ENCODE assay signal across 26 cellular contexts in genomic region chr22:20254975-20255946, GRCh38. TPM values are rescaled to one million over a fixed set of nuclear protein-coding genes. Genes with fewer than 3 reads are reported as not detected.
DNase-seq lines count a peak whose midpoint lies in the region; ATAC-seq and TF ChIP-seq lines count a peak whose summit lies in the region.
"Had no signal": no experiment of that assay in that cellular context is flagged by ENCODE, and none has a peak within 500 bp of the region (broad histone marks: within the 10 kb centered on the region; RNA-seq: fewer than 3 reads in every experiment).

No MANE protein-coding gene starts in this region.

- no peak for TF ChIP-seq CTCF in brain (conservative IDR thresholded peaks at IDR 0.05)
- no peak for TF ChIP-seq CTCF in prostate gland (IDR thresholded peaks at IDR 0.05)

- 88% methylated on average over 23 of the region's 23 CpGs for WGBS in prostate gland

- H3K27ac Mint-ChIP-seq in brain: peak overlapping the region; percentile 19 to 84 (median 59)
- H3K27ac Mint-ChIP-seq in activated T-helper 1 cell treated with anti-CD3 and anti-CD28 coated beads, Interleukin-12 subunit alpha, Interleukin-12 subunit beta, Interleukin-2, Interleukin-4 antibody, amounts not matched to agents 30 ng/mL and 10 ng/mL and 1 ng/mL, durations not matched to agents 14 hours and 24 hours and 36 hours: no peak overlapping the region
- H3K27ac Mint-ChIP-seq: activated CD4-positive, alpha-beta T cell treated with anti-CD3 and anti-CD28 coated beads, Interleukin-2, amount 10 ng/mL, durations not matched to agents 7 days and 5 days had no signal

- no peak for TF ChIP-seq POLR2A in prostate gland (IDR thresholded peaks at IDR 0.05)
- TF ChIP-seq POLR2A in GM18505 (IDR thresholded peaks at IDR 0.05; ENCODE audit: borderline replicate concordance, extremely low read depth, insufficient read depth, insufficient read length): no peak

- peaks cover 100% of the 10 kb centered on the region for H4K20me1 ChIP-seq in BLaER1

- H3K27me3 Mint-ChIP-seq in brain: no peaks in the 10 kb centered on the region
- no peaks in the 10 kb centered on the region for H3K27me3 Mint-ChIP-seq in activated T-helper 1 cell treated with anti-CD3 and anti-CD28 coated beads, Interleukin-12 subunit alpha, Interleukin-12 subunit beta, Interleukin-2, Interleukin-4 antibody, amounts not matched to agents 30 ng/mL and 10 ng/mL and 1 ng/mL, durations not matched to agents 14 hours and 24 hours and 36 hours (ENCODE audit: insufficient read depth)
- H3K27me3 Mint-ChIP-seq: activated CD4-positive, alpha-beta T cell treated with anti-CD3 and anti-CD28 coated beads, Interleukin-2, amount 10 ng/mL, durations not matched to agents 7 days and 5 days; central memory CD8-positive, alpha-beta T cell had no signal

- peak overlapping the region; percentile 65 for H3K27ac ChIP-seq in BLaER1
- H3K27ac ChIP-seq in prostate gland: no peak overlapping the region
- H3K27ac ChIP-seq: ascending aorta, hepatocyte had no signal

- peaks cover 75% of the 10 kb centered on the region for H3K36me3 ChIP-seq in BLaER1
- no peaks in the 10 kb centered on the region for H3K36me3 ChIP-seq in prostate gland
- H3K36me3 ChIP-seq: ascending aorta had no signal

- H3K4me3 ChIP-seq in BLaER1 (no peak overlapping the region), prostate gland (no peak overlapping the region)
- H3K4me3 ChIP-seq: ascending aorta, hepatocyte, lung had no signal

- no peak overlapping the region for H3K4me3 Mint-ChIP-seq in brain
- H3K4me3 Mint-ChIP-seq in activated T-helper 1 cell treated with anti-CD3 and anti-CD28 coated beads, Interleukin-12 subunit alpha, Interleukin-12 subunit beta, Interleukin-2, Interleukin-4 antibody, amounts not matched to agents 30 ng/mL and 10 ng/mL and 1 ng/mL, durations not matched to agents 14 hours and 24 hours and 36 hours: no peak overlapping the region
- H3K4me3 Mint-ChIP-seq: activated CD4-positive, alpha-beta T cell treated with anti-CD3 and anti-CD28 coated beads, Interleukin-2, amount 10 ng/mL, durations not matched to agents 7 days and 5 days; central memory CD8-positive, alpha-beta T cell had no signal

- no peak for ATAC-seq in GM18505 (IDR thresholded peaks at IDR 0.05; ENCODE audit: unreplicated experiment)

- 0 out of 2 replicates have a peak, but pooled peaks cover 6% of the 10 kb centered on the region for H3K9me3 ChIP-seq in BLaER1
- no peaks in the 10 kb centered on the region for H3K9me3 ChIP-seq in prostate gland
- H3K9me3 ChIP-seq: ascending aorta had no signal

- DNase-seq in NCI-H1417 (lab: John Stamatoyannopoulos, UW) (peak in 2 of 3 experiments; percentile 22 to 77), NCI-H1417 treated with DMSO at 0.1 percent for 48 hours (lab: John Stamatoyannopoulos, UW) (no peak), NCI-H146 treated with DMSO at 0.1 percent for 48 hours (lab: John Stamatoyannopoulos, UW; ENCODE audit: unreplicated experiment) (peak; percentile 74), prostate gland (ENCODE audit: low spot score) (no peak)
- no peak for DNase-seq in activated T-helper 1 cell treated with anti-CD3 and anti-CD28 coated beads, Interleukin-12 subunit alpha, Interleukin-12 subunit beta, Interleukin-2, Interleukin-4 antibody, amounts not matched to agents 30 ng/mL and 10 ng/mL and 1 ng/mL, durations not matched to agents 14 hours and 24 hours and 36 hours (ENCODE audit: low spot score)
- DNase-seq: 8988T; activated CD4-positive, alpha-beta T cell treated with anti-CD3 and anti-CD28 coated beads, Interleukin-2, amount 10 ng/mL, durations not matched to agents 7 days and 5 days; activated CD8-positive, alpha-beta memory T cell treated with anti-CD3 and anti-CD28 coated beads, Interleukin-2, amount 50 U/mL, for 48 hours; AML-193; Calu3; EL; foreskin fibroblast; MV-4-11; NCI-H2029 treated with DMSO at 0.1 percent for 48 hours; NCI-H510A; occipital lobe; stimulated activated CD4-positive, alpha-beta T cell treated with anti-CD3 and anti-CD28 coated beads, Interleukin-12 subunit alpha, Interleukin-12 subunit beta, amount 100 ng/mL, for 4 hours; stimulated activated CD8-positive, alpha-beta memory T cell treated with anti-CD3 and anti-CD28 coated beads, Interleukin-4, amount 100 ng/mL, for 48 hours; SW 1271 had no signal

- H3K36me3 Mint-ChIP-seq in brain: peaks cover 4% of the 10 kb centered on the region
- no peaks in the 10 kb centered on the region for H3K36me3 Mint-ChIP-seq in activated T-helper 1 cell treated with anti-CD3 and anti-CD28 coated beads, Interleukin-12 subunit alpha, Interleukin-12 subunit beta, Interleukin-2, Interleukin-4 antibody, amounts not matched to agents 30 ng/mL and 10 ng/mL and 1 ng/mL, durations not matched to agents 14 hours and 24 hours and 36 hours (ENCODE audit: low read depth)

- H3K27me3 ChIP-seq in BLaER1: no peaks in the 10 kb centered on the region
- H3K27me3 ChIP-seq in prostate gland (replicated peaks; ENCODE audit: insufficient read depth): no peaks in the 10 kb centered on the region
- H3K27me3 ChIP-seq: ascending aorta, hepatocyte had no signal

- peak overlapping the region; percentile 67 for H3K4me2 ChIP-seq in BLaER1
- H3K4me2 ChIP-seq: hepatocyte had no signal

- peak overlapping the region; percentile 53; the same call in 1 of the 2 replicates for H3K9ac ChIP-seq in BLaER1

- intact Hi-C loops in activated T-helper 1 cell treated with anti-CD3 and anti-CD28 coated beads, Interleukin-12 subunit alpha, Interleukin-12 subunit beta, Interleukin-2, Interleukin-4 antibody, amounts not matched to agents 30 ng/mL and 10 ng/mL and 1 ng/mL, durations not matched to agents 14 hours and 24 hours and 36 hours (cut with micrococcal nuclease): no loop called here
- intact Hi-C loops in prostate gland (cut with DNase I): no loop called here

- peaks cover 39% of the 10 kb centered on the region for H3K4me1 Mint-ChIP-seq in brain
- H3K4me1 Mint-ChIP-seq in activated T-helper 1 cell treated with anti-CD3 and anti-CD28 coated beads, Interleukin-12 subunit alpha, Interleukin-12 subunit beta, Interleukin-2, Interleukin-4 antibody, amounts not matched to agents 30 ng/mL and 10 ng/mL and 1 ng/mL, durations not matched to agents 14 hours and 24 hours and 36 hours (ENCODE audit: low read depth): peaks cover 6% of the 10 kb centered on the region
- H3K4me1 Mint-ChIP-seq: central memory CD8-positive, alpha-beta T cell had no signal

- H3K9me3 Mint-ChIP-seq in brain: no peaks in the 10 kb centered on the region
- H3K9me3 Mint-ChIP-seq in activated T-helper 1 cell treated with anti-CD3 and anti-CD28 coated beads, Interleukin-12 subunit alpha, Interleukin-12 subunit beta, Interleukin-2, Interleukin-4 antibody, amounts not matched to agents 30 ng/mL and 10 ng/mL and 1 ng/mL, durations not matched to agents 14 hours and 24 hours and 36 hours: no peaks in the 10 kb centered on the region
- H3K9me3 Mint-ChIP-seq: activated CD4-positive, alpha-beta T cell treated with anti-CD3 and anti-CD28 coated beads, Interleukin-2, amount 10 ng/mL, durations not matched to agents 7 days and 5 days; central memory CD8-positive, alpha-beta T cell had no signal

- peaks cover 86% of the 10 kb centered on the region for H3K4me1 ChIP-seq in BLaER1
- no peaks in the 10 kb centered on the region for H3K4me1 ChIP-seq in prostate gland (replicated peaks)
- H3K4me1 ChIP-seq: ascending aorta had no signal

RNA-seq across cellular contexts. Expression of gene RTN4R, which starts 12.9 kb away (rescaled TPM):
- 21.3 TPM for polyA plus RNA-seq in brain (ENCODE audit: insufficient read depth, low read depth, low replicate concordance)
- 1.7 and 1.9 TPM in 2 replicates for total RNA-seq in activated T-helper 1 cell treated with anti-CD3 and anti-CD28 coated beads, Interleukin-12 subunit alpha, Interleukin-12 subunit beta, Interleukin-2, Interleukin-4 antibody, amounts not matched to agents 30 ng/mL and 10 ng/mL and 1 ng/mL, durations not matched to agents 14 hours and 24 hours and 36 hours
- total RNA-seq in prostate gland: 1 to 10 TPM; 4.4 to 6.0 TPM

Comparison
In these comparisons a context has a peak if more than half of its experiments do, and no peak if none do; other contexts are left out.
1. DNase-seq: peak in NCI-H1417 (2 of 3) and NCI-H146 treated with DMSO at 0.1 percent for 48 hours (single experiment); none in NCI-H1417 treated with DMSO at 0.1 percent for 48 hours (single experiment), activated T-helper 1 cell treated with anti-CD3 and anti-CD28 coated beads, Interleukin-12 subunit alpha, Interleukin-12 subunit beta, Interleukin-2, Interleukin-4 antibody, amounts not matched to agents 30 ng/mL and 10 ng/mL and 1 ng/mL, durations not matched to agents 14 hours and 24 hours and 36 hours (single experiment) and prostate gland (single experiment).